In the genomic region with DNA sequence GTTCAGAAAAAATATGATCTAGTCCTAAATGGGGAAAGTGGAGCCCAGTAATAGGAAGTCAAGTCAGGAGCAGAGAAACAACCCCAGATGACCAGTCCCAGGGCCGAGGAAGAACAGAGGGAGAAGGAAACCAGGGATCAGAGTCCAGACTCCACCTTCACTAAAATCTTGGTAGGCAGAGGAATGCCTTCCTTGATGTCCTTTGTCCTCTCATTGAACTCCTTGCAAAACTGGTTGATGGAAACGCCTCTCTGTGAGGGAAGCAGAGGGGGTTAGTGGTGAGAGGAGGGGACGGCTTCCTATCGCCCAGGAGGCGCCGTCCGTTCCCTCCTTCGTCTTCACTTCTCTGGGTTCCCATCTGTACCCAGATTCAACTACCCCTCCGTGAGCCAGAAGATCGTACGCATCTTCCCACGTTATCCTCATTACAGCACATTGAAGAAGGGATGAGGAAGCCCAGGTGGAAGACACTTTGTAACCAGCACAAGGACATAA, we compare ENCODE assay signal across 9 cellular contexts. TPM values are rescaled to one million over a fixed set of nuclear protein-coding genes. Genes with fewer than 3 reads are reported as not detected.
DNase-seq lines count a peak whose midpoint lies in the region; ATAC-seq, FAIRE-seq and TF ChIP-seq lines count a peak whose summit lies in the region.
"Had no signal": no experiment of that assay in that cellular context is flagged by ENCODE, and none has a peak within 500 bp of the region (broad histone marks: within the 10 kb centered on the region; RNA-seq: fewer than 3 reads in every experiment).

No MANE protein-coding gene starts in this region.

- CTCF ChIA-PET in CD4-positive, alpha-beta memory T cell (lab: Charles Lee; ENCODE audit: partially characterized antibody): interaction anchor here (0.8 to 2.3 kb wide), 18 partner anchors 7 to 283 kb away, joined by 3 to 20 read pairs (median 6); a partner anchor contains a TSS
- CTCF ChIA-PET in H1 (lab: Charles Lee; ENCODE audit: partially characterized antibody): interaction anchor here (0.7 to 13.7 kb wide), 24 partner anchors 8 to 411 kb away, joined by 3 to 259 read pairs (median 6); a partner anchor contains a TSS

- peak overlapping the region; percentile 58 for H3K4ac ChIP-seq in H1 (replicated peaks; ENCODE audit: insufficient read length, low read depth, low read length)

- peaks cover 3% of the 10 kb centered on the region; the same call in 1 of the 2 replicates for H3K79me1 ChIP-seq in H1 (ENCODE audit: low read depth, low read length)

- H2BK5ac ChIP-seq in H1 (ENCODE audit: low read depth, low read length): peak overlapping the region; percentile 95

- H2BK12ac ChIP-seq in H1 (ENCODE audit: low read depth, low read length): peak overlapping the region; percentile 80; the same call in 1 of the 2 replicates

- no peak overlapping the region for H2AK5ac ChIP-seq in H1 (ENCODE audit: low read depth, low read length)

- intact Hi-C loops in CD4-positive, alpha-beta memory T cell (cut with micrococcal nuclease): loop anchor here (2.0 kb wide), 3 partner anchors 29 to 405 kb away; a partner anchor contains a TSS

- H3K9ac ChIP-seq in H1 (replicated peaks in 1 of 4; ENCODE audit: extremely low read depth in 1 of 4, low read depth in 3 of 4, low read length in 3 of 4) (peak overlapping the region; percentile 76 to 97 (median 92)), neural progenitor cell (peak overlapping the region; percentile 71)

- peak overlapping the region; percentile 100; the same call in 1 of the 2 replicates for H2AFZ ChIP-seq in H1 (ENCODE audit: low read length)
- H2AFZ ChIP-seq in neural progenitor cell (replicated peaks): peak overlapping the region; percentile 100

- H3K56ac ChIP-seq in H1 (replicated peaks; ENCODE audit: insufficient read length, low read depth, low read length): no peak overlapping the region

- H3K14ac ChIP-seq in H1 (ENCODE audit: insufficient read length): no peak overlapping the region

- no peak overlapping the region for H4K5ac ChIP-seq in H1 (ENCODE audit: insufficient read length, low read depth, low read length)

- no peak for TF ChIP-seq RAD21 in H1 (IDR thresholded peaks at IDR 0.05 in 1 of 2, conservative IDR thresholded peaks at IDR 0.05 in 1 of 2; ENCODE audit: low read depth in 2 of 2, low read length in 2 of 2)

- ATAC-seq in HG03457 (IDR thresholded peaks at IDR 0.05; ENCODE audit: unreplicated experiment) (no peak), GM18517 (IDR thresholded peaks at IDR 0.05; ENCODE audit: unreplicated experiment) (no peak)

- peaks cover 2% of the 10 kb centered on the region; the same call in 1 of the 2 replicates for H3K23me2 ChIP-seq in H1 (ENCODE audit: low read depth, low read length)

- H4K91ac ChIP-seq in H1 (replicated peaks; ENCODE audit: insufficient read length, low read length): peak overlapping the region; percentile 63

- no peaks in the 10 kb centered on the region for H3K9me3 ChIP-seq in CD4-positive, alpha-beta memory T cell (ENCODE audit: control insufficient read depth in 1 of 2, low read length in 2 of 2)
- H3K9me3 ChIP-seq in H1 (ENCODE audit: insufficient read depth in 2 of 2, low read depth in 1 of 2, low read length in 1 of 2): peaks cover 3 to 8% of the 10 kb centered on the region in 2 experiments
- H3K9me3 ChIP-seq in neural progenitor cell (ENCODE audit: low read depth): no peaks in the 10 kb centered on the region

- peak overlapping the region; percentile 92; the same call in 1 of the 2 replicates for H4K8ac ChIP-seq in H1 (ENCODE audit: extremely low read depth, insufficient read depth, low read length)

- H3K4me3 ChIP-seq in CD4-positive, alpha-beta memory T cell (ENCODE audit: low read length in 2 of 2): peak overlapping the region; percentile 67 to 88
- peak overlapping the region; percentile 76 for H3K4me3 ChIP-seq in NB4 (ENCODE audit: low read depth, low read length)
- H3K4me3 ChIP-seq in H1 (ENCODE audit: extremely low read depth in 1 of 4, insufficient read depth in 2 of 4, low read depth in 3 of 4, low read length in 4 of 4): peak overlapping the region; percentile 85 to 98 (median 88)
- peak overlapping the region; percentile 89 for H3K4me3 ChIP-seq in neural progenitor cell

- H3K4me3 Mint-ChIP-seq in CD4-positive, alpha-beta memory T cell: peak overlapping the region; percentile 87 to 94 (median 91)
- H3K4me3 Mint-ChIP-seq in neural progenitor cell: peak overlapping the region; percentile 93

- peaks cover 20% of the 10 kb centered on the region for H3K36me3 ChIP-seq in CD4-positive, alpha-beta memory T cell (ENCODE audit: insufficient read depth, low read length)
- H3K36me3 ChIP-seq in H1 (ENCODE audit: control insufficient read depth in 2 of 4, insufficient read depth in 4 of 4, low read length in 3 of 4) (peaks cover 9 to 23% (median 16%) of the 10 kb centered on the region in 4 experiments; a peak in 7 of 8 replicates), neural progenitor cell (no peaks in the 10 kb centered on the region)

- peaks cover 7% of the 10 kb centered on the region for H3K4me1 ChIP-seq in CD4-positive, alpha-beta memory T cell (ENCODE audit: insufficient read depth, low read length)
- H3K4me1 ChIP-seq in H1 (replicated peaks in 1 of 4; ENCODE audit: control insufficient read depth in 3 of 4, insufficient read depth in 4 of 4, low read length in 3 of 4) (peaks cover 0 to 5% (median 2%) of the 10 kb centered on the region in 4 experiments; a peak in 2 of 7 replicates), neural progenitor cell (peaks cover 5% of the 10 kb centered on the region)

- H3K36me3 Mint-ChIP-seq in CD4-positive, alpha-beta memory T cell: peaks cover 19 to 30% of the 10 kb centered on the region in 2 donors
- peaks cover 2% of the 10 kb centered on the region for H3K36me3 Mint-ChIP-seq in neural progenitor cell

- H3K9me3 Mint-ChIP-seq in CD4-positive, alpha-beta memory T cell: peaks cover 0 to 9% (median 3%) of the 10 kb centered on the region in 8 donors
- no peaks in the 10 kb centered on the region for H3K9me3 Mint-ChIP-seq in neural progenitor cell

- FAIRE-seq in H1 (lab: Jason Lieb, UNC): no peak

- H3K4me1 Mint-ChIP-seq in CD4-positive, alpha-beta memory T cell: peaks cover 6 to 17% (median 11%) of the 10 kb centered on the region in 4 donors
- H3K4me1 Mint-ChIP-seq in neural progenitor cell: peaks cover 14% of the 10 kb centered on the region

- no peak for DNase-seq in CD4-positive, alpha-beta memory T cell
- DNase-seq in NB4 (ENCODE audit: low read depth) (peak; percentile 42), H1 (ENCODE audit: low read depth in 1 of 2, low spot score in 2 of 2) (no peak), neural progenitor cell (ENCODE audit: low spot score) (peak; percentile 11), NCI-H2107 treated with DMSO at 0.1 percent for 48 hours (lab: John Stamatoyannopoulos, UW; ENCODE audit: unreplicated experiment) (no peak), SKM-1 (lab: John Stamatoyannopoulos, UW; ENCODE audit: unreplicated experiment) (no peak)

- no peaks in the 10 kb centered on the region for H3K27me3 ChIP-seq in CD4-positive, alpha-beta memory T cell (ENCODE audit: insufficient read depth, low read length)
- H3K27me3 ChIP-seq in H1 (replicated peaks in 1 of 4; ENCODE audit: control insufficient read depth in 3 of 4, extremely low read depth in 1 of 4, insufficient read depth in 3 of 4, low read length in 3 of 4): no peaks in the 10 kb centered on the region
- H3K27me3 ChIP-seq in neural progenitor cell: no peaks in the 10 kb centered on the region

- no peak overlapping the region for H2BK15ac ChIP-seq in H1 (ENCODE audit: low read length)

- H3K27me3 Mint-ChIP-seq in CD4-positive, alpha-beta memory T cell: peaks cover 2 to 3% of the 10 kb centered on the region in 2 donors
- H3K27me3 Mint-ChIP-seq in neural progenitor cell (ENCODE audit: insufficient read depth, low read depth): peaks cover 5% of the 10 kb centered on the region

- 10% methylated on average over 10 of the region's 12 CpGs; no CpG with 5 or more reads in 1 of the 2 experiments for WGBS in H1 (ENCODE audit: extremely low coverage in 1 of 2, insufficient coverage in 1 of 2, insufficient read length in 1 of 2, insufficient replicate concordance in 2 of 2, low coverage in 1 of 2, low lambda C conversion rate in 2 of 2, missing lambda C conversion rate in 1 of 2), 2 experiments

- POLR2A ChIA-PET in CD4-positive, alpha-beta memory T cell (lab: Charles Lee; ENCODE audit: partially characterized antibody): interaction anchor here (0.8 to 1.7 kb wide), 18 partner anchors 16 to 418 kb away, joined by 3 to 21 read pairs (median 6); a partner anchor contains a TSS
- POLR2A ChIA-PET in H1 (lab: Charles Lee; ENCODE audit: partially characterized antibody): interaction anchor here (0.8 to 2.3 kb wide), 20 partner anchors 9 to 239 kb away, joined by 3 to 16 read pairs (median 5); a partner anchor contains a TSS

- no peak for TF ChIP-seq POLR2A in NB4 (IDR thresholded peaks at IDR 0.05; ENCODE audit: extremely low read depth, insufficient read length)
- TF ChIP-seq POLR2A in H1 (IDR thresholded peaks at IDR 0.05; ENCODE audit: control extremely low read depth in 1 of 2, low read depth in 2 of 2, low read length in 2 of 2): peak in 1 of 2 experiments; percentile 23; a peak in 1 of 3 replicates

- peak overlapping the region in 6 of 7 donors; percentile 84 to 99 (median 96) for H3K27ac Mint-ChIP-seq in CD4-positive, alpha-beta memory T cell
- peak overlapping the region; percentile 65 for H3K27ac Mint-ChIP-seq in neural progenitor cell

- H4K20me1 ChIP-seq in H1 (replicated peaks in 1 of 2; ENCODE audit: control insufficient read depth in 1 of 2, insufficient read depth in 2 of 2, low read length in 2 of 2) (peaks cover 0 to 1% of the 10 kb centered on the region in 2 experiments), neural progenitor cell (ENCODE audit: low read depth) (no peaks in the 10 kb centered on the region)

- H2BK20ac ChIP-seq in H1 (ENCODE audit: low read length): peak overlapping the region; percentile 23; the same call in 1 of the 2 replicates

- H3K23ac ChIP-seq in H1 (ENCODE audit: insufficient read length): no peak overlapping the region

- H3K18ac ChIP-seq in H1 (ENCODE audit: extremely low read depth, low read length): peak overlapping the region; percentile 48

- H3K79me2 ChIP-seq in H1 (ENCODE audit: control insufficient read depth in 1 of 2, insufficient read depth in 2 of 2, low read length in 2 of 2) (peaks cover 0 to 7% of the 10 kb centered on the region in 2 experiments; a peak in 2 of 4 replicates), neural progenitor cell (ENCODE audit: low read depth) (peaks cover 11% of the 10 kb centered on the region)

- peak overlapping the region; percentile 69 for H3K27ac ChIP-seq in CD4-positive, alpha-beta memory T cell (ENCODE audit: low read depth, low read length)
- H3K27ac ChIP-seq in H1 (ENCODE audit: low read depth, low read length): peak overlapping the region; percentile 98
- no peak overlapping the region for H3K27ac ChIP-seq in neural progenitor cell

- no peak for TF ChIP-seq EP300 in H1 (IDR thresholded peaks at IDR 0.05; ENCODE audit: borderline replicate concordance in 1 of 2, low read depth in 2 of 2, low read length in 2 of 2)

- TF ChIP-seq CTCF in NB4 (IDR thresholded peaks at IDR 0.05; ENCODE audit: low read depth, low read length) (no peak), H1 (IDR thresholded peaks at IDR 0.05; ENCODE audit: control extremely low read depth in 1 of 3, insufficient read depth in 1 of 3, low read depth in 1 of 3, low read length in 3 of 3) (no peak), neural progenitor cell (IDR thresholded peaks at IDR 0.05) (no peak)

- H3K4me2 ChIP-seq in H1 (ENCODE audit: insufficient read depth in 1 of 2, low read depth in 2 of 2, low read length in 2 of 2): peak overlapping the region; percentile 77 to 86
- H3K4me2 ChIP-seq in neural progenitor cell: peak overlapping the region; percentile 86

- H3F3A ChIP-seq in neural progenitor cell (ENCODE audit: low read depth): peaks cover 5% of the 10 kb centered on the region

- H2BK120ac ChIP-seq in H1 (replicated peaks; ENCODE audit: low read depth, low read length): no peak overlapping the region

RNA-seq across cellular contexts. Expression of a gene that starts 0.6 kb away (rescaled TPM):
- 10 to 100 TPM; 22.0 to 27.9 TPM for total RNA-seq in CD4-positive, alpha-beta memory T cell
- 10 to 100 TPM; 76.9 to 78.1 TPM for polyA plus RNA-seq in CD4-positive, alpha-beta memory T cell
- total RNA-seq in H1 (2021; fragmentation: NEBNext Ultra II Directional; extraction: Animal tissue kit (Norgen Biotek cat#: 25700)): 141 and 152 TPM in 2 replicates
- polyA plus RNA-seq in H1 (2011; rRNA removed): 105 and 106 TPM in 2 replicates
- polyA plus RNA-seq in H1 (2011; cell fraction: cytosol; rRNA removed): 116 TPM
- 102 TPM for polyA plus RNA-seq in H1 (2011; cell fraction: nucleus; rRNA removed)
- polyA plus RNA-seq in H1 (2012, experiment 1 of 2): 161 to 181 TPM (median 177 TPM) in 4 replicates
- polyA plus RNA-seq in H1 (2012, experiment 2 of 2): 290 TPM
- 187 TPM for polyA plus RNA-seq in H1 (2013, experiment 1 of 2)
- polyA plus RNA-seq in H1 (2013, experiment 2 of 2): 199 TPM
- 45.4 and 61.3 TPM in 2 replicates for polyA minus RNA-seq in H1 (2011; rRNA and poly(A)+ RNA removed)
- 31.3 TPM for polyA minus RNA-seq in H1 (2011; cell fraction: cytosol; rRNA and poly(A)+ RNA removed)
- 11.6 TPM for polyA minus RNA-seq in H1 (2011; cell fraction: nucleus; rRNA and poly(A)+ RNA removed)
- total RNA-seq in neural progenitor cell (ENCODE audit: low replicate concordance): 82.0 and 131 TPM in 2 replicates

RNA-seq across cellular contexts. Expression of a gene that starts 17.2 kb away (rescaled TPM):
- total RNA-seq in CD4-positive, alpha-beta memory T cell: not detected
- polyA plus RNA-seq in CD4-positive, alpha-beta memory T cell: not detected
- 0.88 and 0.99 TPM in 2 replicates for total RNA-seq in H1 (2021; fragmentation: NEBNext Ultra II Directional; extraction: Animal tissue kit (Norgen Biotek cat#: 25700))
- 0.73 and 0.77 TPM in 2 replicates for polyA plus RNA-seq in H1 (2011; rRNA removed)
- 0.54 TPM for polyA plus RNA-seq in H1 (2011; cell fraction: cytosol; rRNA removed)
- polyA plus RNA-seq in H1 (2011; cell fraction: nucleus; rRNA removed): 2.0 TPM
- 0.58 to 1.2 TPM (median 0.85 TPM) in 4 replicates for polyA plus RNA-seq in H1 (2012, experiment 1 of 2)
- 0.28 TPM for polyA plus RNA-seq in H1 (2012, experiment 2 of 2)
- 0.24 TPM for polyA plus RNA-seq in H1 (2013, experiment 1 of 2)
- polyA plus RNA-seq in H1 (2013, experiment 2 of 2): 0.18 TPM
- polyA minus RNA-seq in H1 (2011; rRNA and poly(A)+ RNA removed): 0.12 and 0.66 TPM in 2 replicates
- 0.44 TPM for polyA minus RNA-seq in H1 (2011; cell fraction: cytosol; rRNA and poly(A)+ RNA removed)
- polyA minus RNA-seq in H1 (2011; cell fraction: nucleus; rRNA and poly(A)+ RNA removed): 0.40 TPM
- total RNA-seq in neural progenitor cell (ENCODE audit: low replicate concordance): 0.65 TPM in 1 of 2 replicates, not detected in the other
- total RNA-seq: H4 had no signal

RNA-seq across cellular contexts. Expression of a gene that starts 28.6 kb away (rescaled TPM):
- 10 to 100 TPM; 25.3 to 25.9 TPM for total RNA-seq in CD4-positive, alpha-beta memory T cell
- 1 to 10 TPM; 4.0 to 6.8 TPM for polyA plus RNA-seq in CD4-positive, alpha-beta memory T cell
- total RNA-seq in H1 (2021; fragmentation: NEBNext Ultra II Directional; extraction: Animal tissue kit (Norgen Biotek cat#: 25700)): 7.6 TPM in 2 replicates
- 5.2 and 7.6 TPM in 2 replicates for polyA plus RNA-seq in H1 (2011; rRNA removed)
- polyA plus RNA-seq in H1 (2011; cell fraction: cytosol; rRNA removed): 5.3 TPM
- polyA plus RNA-seq in H1 (2011; cell fraction: nucleus; rRNA removed): 9.8 TPM
- polyA plus RNA-seq in H1 (2012, experiment 1 of 2): 3.7 to 8.0 TPM (median 5.7 TPM) in 4 replicates
- 5.6 TPM for polyA plus RNA-seq in H1 (2012, experiment 2 of 2)
- 3.1 TPM for polyA plus RNA-seq in H1 (2013, experiment 1 of 2)
- polyA plus RNA-seq in H1 (2013, experiment 2 of 2): 3.5 TPM
- 7.4 and 11.2 TPM in 2 replicates for polyA minus RNA-seq in H1 (2011; rRNA and poly(A)+ RNA removed)
- polyA minus RNA-seq in H1 (2011; cell fraction: cytosol; rRNA and poly(A)+ RNA removed): 6.5 TPM
- polyA minus RNA-seq in H1 (2011; cell fraction: nucleus; rRNA and poly(A)+ RNA removed): 18.7 TPM
- 2.7 and 9.1 TPM in 2 replicates for total RNA-seq in neural progenitor cell (ENCODE audit: low replicate concordance)

RNA-seq across cellular contexts. Expression of a gene that starts 42.2 kb away (rescaled TPM):
- 10 to 100 TPM; 21.0 to 24.0 TPM for total RNA-seq in CD4-positive, alpha-beta memory T cell
- 10 to 100 TPM; 27.8 to 31.0 TPM for polyA plus RNA-seq in CD4-positive, alpha-beta memory T cell
- 82.7 and 86.4 TPM in 2 replicates for total RNA-seq in H1 (2021; fragmentation: NEBNext Ultra II Directional; extraction: Animal tissue kit (Norgen Biotek cat#: 25700))
- polyA plus RNA-seq in H1 (2011; rRNA removed): 75.1 and 90.6 TPM in 2 replicates
- 78.8 TPM for polyA plus RNA-seq in H1 (2011; cell fraction: cytosol; rRNA removed)
- polyA plus RNA-seq in H1 (2011; cell fraction: nucleus; rRNA removed): 231 TPM
- 67.1 to 86.6 TPM (median 82.3 TPM) in 4 replicates for polyA plus RNA-seq in H1 (2012, experiment 1 of 2)
- 84.4 TPM for polyA plus RNA-seq in H1 (2012, experiment 2 of 2)
- 35.6 TPM for polyA plus RNA-seq in H1 (2013, experiment 1 of 2)
- 33.7 TPM for polyA plus RNA-seq in H1 (2013, experiment 2 of 2)
- 126 TPM in 2 replicates for polyA minus RNA-seq in H1 (2011; rRNA and poly(A)+ RNA removed)
- 122 TPM for polyA minus RNA-seq in H1 (2011; cell fraction: cytosol; rRNA and poly(A)+ RNA removed)
- 94.0 TPM for polyA minus RNA-seq in H1 (2011; cell fraction: nucleus; rRNA and poly(A)+ RNA removed)
- 41.3 and 70.1 TPM in 2 replicates for total RNA-seq in neural progenitor cell (ENCODE audit: low replicate concordance)

Comparison
In these comparisons a context has a peak if more than half of its experiments do, and no peak if none do; other contexts are left out.
1. DNase-seq: peak in NB4 (single experiment) and neural progenitor cell (single experiment); none in CD4-positive, alpha-beta memory T cell (0 of 5), H1 (0 of 2), NCI-H2107 treated with DMSO at 0.1 percent for 48 hours (single experiment) and SKM-1 (single experiment).
2. Peak in every context shown above with its lines, with median percentiles within 50 percentile points of each other: H3K4me3 ChIP-seq.